ENCODE assay signal across 8 cellular contexts in genomic region chr12:42325326-42325775, GRCh38. TPM values are rescaled to one million over a fixed set of nuclear protein-coding genes. Genes with fewer than 3 reads are reported as not detected.
DNase-seq lines count a peak whose midpoint lies in the region; ATAC-seq and TF ChIP-seq lines count a peak whose summit lies in the region.

No MANE protein-coding gene starts in this region.

- H3K27ac ChIP-seq in SK-N-SH (ENCODE audit: low read depth in 2 of 2, low read length in 1 of 2) (peak overlapping the region; percentile 74 to 89), adipose tissue (ENCODE audit: low read depth, low read length) (peak overlapping the region; percentile 66), substantia nigra (ENCODE audit: low read depth, low read length, poor library complexity, severe bottlenecking) (peak overlapping the region; percentile 68)

- H4K20me1 ChIP-seq in SK-N-SH (ENCODE audit: insufficient read depth), result peaks cover 22% of the 10 kb centered on the region

- intact Hi-C loops in posterior cingulate gyrus (cut with DNase I), result loop anchor here (5.0 kb wide), 1 partner anchor 88 kb away; the partner anchor contains the start of gene YAF2

- WGBS in SK-N-SH (ENCODE audit: low lambda C conversion rate), result 18% methylated on average over 11 of the region's 11 CpGs
- WGBS in adipose tissue, 3 donors, result 19 to 32% (median 27%) methylated on average over 11 of the region's 11 CpGs

- no peak for DNase-seq in SK-N-SH
- no peak for DNase-seq in kidney epithelial cell (ENCODE audit: low read depth)
- DNase-seq in substantia nigra (lab: John Stamatoyannopoulos, UW), result no peak
- no peak for DNase-seq in Kasumi-1 (lab: John Stamatoyannopoulos, UW)
- no peak for DNase-seq in NCI-H774 (lab: John Stamatoyannopoulos, UW)
- DNase-seq in posterior cingulate gyrus, result no peak

- H3F3A ChIP-seq in SK-N-SH (replicated peaks; ENCODE audit: insufficient read depth), result peaks cover 12% of the 10 kb centered on the region

- peaks cover 67% of the 10 kb centered on the region for H3K79me2 ChIP-seq in SK-N-SH (ENCODE audit: insufficient read depth)

- CTCF ChIA-PET in SK-N-SH (lab: Yijun Ruan, JAX), result no interaction called here

- no peak for ATAC-seq in SK-N-SH treated with all-trans-retinoic acid at 6 μM for 48 hours

- POLR2A ChIA-PET in SK-N-SH (lab: Yijun Ruan, JAX), result no interaction called here

- H3K4me2 ChIP-seq in SK-N-SH, result peak overlapping the region; percentile 96

- H3K36me3 ChIP-seq in SK-N-SH (replicated peaks in 1 of 2; ENCODE audit: control insufficient read depth in 1 of 2, insufficient read depth in 2 of 2, low read length in 1 of 2) (peaks cover 25 to 26% of the 10 kb centered on the region in 2 experiments), kidney epithelial cell (ENCODE audit: control insufficient read depth, insufficient read depth, low read length) (no peaks in the 10 kb centered on the region)

- peak overlapping the region; percentile 97 for H2AFZ ChIP-seq in SK-N-SH (ENCODE audit: low read depth)

- no peak for TF ChIP-seq EP300 in SK-N-SH (IDR thresholded peaks at IDR 0.05; ENCODE audit: borderline replicate concordance in 1 of 2, low read depth in 1 of 2, low read length in 1 of 2)

- no peaks in the 10 kb centered on the region for H3K9me3 ChIP-seq in SK-N-SH

- peak overlapping the region; percentile 90 for H3K9ac ChIP-seq in SK-N-SH

- H3K9me2 ChIP-seq in SK-N-SH, result no peaks in the 10 kb centered on the region

- peaks cover 10 to 17% of the 10 kb centered on the region in 2 experiments for H3K4me1 ChIP-seq in SK-N-SH (ENCODE audit: control insufficient read depth in 1 of 2, insufficient read depth in 2 of 2, low read depth in 1 of 2, low read length in 1 of 2)

- TF ChIP-seq CTCF in SK-N-SH (IDR thresholded peaks at IDR 0.05) (no peak), kidney epithelial cell (IDR thresholded peaks at IDR 0.05; ENCODE audit: insufficient read depth, low read length, poor library complexity, severe bottlenecking) (no peak)

- no peak for TF ChIP-seq RAD21 in SK-N-SH (IDR thresholded peaks at IDR 0.05; ENCODE audit: low read length)

- H3K4me3 ChIP-seq in SK-N-SH (ENCODE audit: low read depth in 2 of 2, low read length in 1 of 2), result peak overlapping the region; percentile 84 to 93
- peak overlapping the region; percentile 95 for H3K4me3 ChIP-seq in kidney epithelial cell (ENCODE audit: low read depth, low read length)

- H3K27me3 ChIP-seq in SK-N-SH (ENCODE audit: insufficient read depth) (no peaks in the 10 kb centered on the region), kidney epithelial cell (ENCODE audit: control insufficient read depth, insufficient read depth, low read length) (no peaks in the 10 kb centered on the region)

TF ChIP-seq in SK-N-SH, 30 proteins besides CTCF, POLR2A, EP300 and RAD21 (continues in another document):
- no peak for TF ChIP-seq RXRA (IDR thresholded peaks at IDR 0.05; ENCODE audit: borderline replicate concordance, low read depth)
- no peak for TF ChIP-seq SMC3 (IDR thresholded peaks at IDR 0.05; ENCODE audit: low read depth, low read length)
- TF ChIP-seq ZBTB33 (IDR thresholded peaks at IDR 0.05; ENCODE audit: borderline replicate concordance, low read depth), result no peak
- TF ChIP-seq MXI1 (IDR thresholded peaks at IDR 0.05; ENCODE audit: low read depth, low read length), result no peak
- TF ChIP-seq YY1 (IDR thresholded peaks at IDR 0.05; ENCODE audit: low read depth), result no peak
- no peak for TF ChIP-seq FOSL2 (IDR thresholded peaks at IDR 0.05; ENCODE audit: borderline replicate concordance, low read depth)
- no peak for TF ChIP-seq USF1 (IDR thresholded peaks at IDR 0.05; ENCODE audit: borderline replicate concordance, low read depth)

TF ChIP-seq in SK-N-SH treated with all-trans-retinoic acid at 6 μM for 48 hours, 23 proteins besides CTCF, POLR2A, EP300 and RAD21:
- TF ChIP-seq ISL1 (CRISPR knock-in tag; IDR thresholded peaks at IDR 0.05) (no peak), ZNF565 (CRISPR knock-in tag; conservative IDR thresholded peaks at IDR 0.05; ENCODE audit: low read depth) (no peak), ARNTL (CRISPR knock-in tag; IDR thresholded peaks at IDR 0.05; ENCODE audit: borderline replicate concordance, low read depth) (no peak), PPARA (CRISPR knock-in tag; IDR thresholded peaks at IDR 0.05; ENCODE audit: borderline replicate concordance) (no peak), ZNF8 (CRISPR knock-in tag; IDR thresholded peaks at IDR 0.05) (no peak), POU6F1 (CRISPR knock-in tag; IDR thresholded peaks at IDR 0.05; ENCODE audit: borderline replicate concordance, low read depth) (no peak), ZFP3 (CRISPR knock-in tag; IDR thresholded peaks at IDR 0.05) (no peak), OSR1 (CRISPR knock-in tag; IDR thresholded peaks at IDR 0.05) (no peak), TSHZ2 (CRISPR knock-in tag; IDR thresholded peaks at IDR 0.05) (no peak), ESRRG (CRISPR knock-in tag; IDR thresholded peaks at IDR 0.05) (no peak), BACH2 (CRISPR knock-in tag; IDR thresholded peaks at IDR 0.05; ENCODE audit: borderline replicate concordance) (no peak), SNAI2 (CRISPR knock-in tag; IDR thresholded peaks at IDR 0.05) (no peak), TCF4 (CRISPR knock-in tag; IDR thresholded peaks at IDR 0.05; ENCODE audit: borderline replicate concordance) (no peak), CSRNP3 (CRISPR knock-in tag; IDR thresholded peaks at IDR 0.05) (no peak)

RNA-seq across cellular contexts. Expression of gene ZCRB1, which starts 0.5 kb away (rescaled TPM):
- polyA plus RNA-seq in SK-N-SH (2012; rRNA removed) (17.6 and 18.7 TPM in 2 replicates), adipose tissue (10 to 100 TPM; 17.7 to 60.2 (median 27.5) TPM)
- polyA plus RNA-seq in SK-N-SH (2012; cell fraction: cytosol; rRNA removed), result 22.5 and 37.3 TPM in 2 replicates
- polyA plus RNA-seq in SK-N-SH (2012; cell fraction: nucleus; rRNA removed), result 8.1 and 9.3 TPM in 2 replicates
- total RNA-seq in kidney epithelial cell, result 36.8 and 38.0 TPM in 2 replicates

RNA-seq across cellular contexts. Expression of gene PPHLN1, which starts 0.6 kb away (rescaled TPM):
- polyA plus RNA-seq in SK-N-SH (2012; rRNA removed) (55.4 and 61.2 TPM in 2 replicates), adipose tissue (10 to 100 TPM; 12.5 to 30.5 (median 26.8) TPM)
- 72.0 and 94.7 TPM in 2 replicates for polyA plus RNA-seq in SK-N-SH (2012; cell fraction: cytosol; rRNA removed)
- 39.8 and 68.7 TPM in 2 replicates for polyA plus RNA-seq in SK-N-SH (2012; cell fraction: nucleus; rRNA removed)
- 51.2 and 57.2 TPM in 2 replicates for total RNA-seq in kidney epithelial cell
